In the genomic region with DNA sequence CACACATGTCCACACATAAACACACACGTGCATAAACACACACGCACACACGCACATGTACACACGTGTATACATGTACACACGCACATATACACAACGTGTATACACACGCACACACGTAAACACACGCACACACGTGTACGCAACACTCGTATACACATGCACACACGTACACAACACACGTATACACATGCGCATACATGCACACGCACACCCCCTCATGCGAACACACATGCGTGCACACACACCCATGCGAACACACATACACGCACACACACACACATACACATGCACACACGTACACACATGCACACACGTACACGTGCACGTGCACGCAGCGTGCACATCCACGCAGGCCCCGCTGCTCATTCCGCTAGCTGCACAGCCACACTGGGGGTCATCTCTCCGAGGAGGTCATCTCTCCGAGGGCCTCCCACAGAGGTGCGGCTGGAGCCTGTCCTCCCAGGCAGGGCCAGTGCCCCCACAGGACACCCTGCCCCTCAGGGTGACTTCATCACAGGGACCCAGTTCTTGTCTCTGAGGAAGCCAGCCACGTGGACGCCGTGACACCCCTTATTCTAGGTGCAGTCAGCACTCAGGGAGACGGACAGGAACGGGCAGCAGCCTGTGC, we compare ENCODE assay signal across 1 cellular context.
A peak's percentile ranks its signal among the peaks of the same experiment; 100 is the strongest.
TF ChIP-seq lines count a peak whose summit lies in the region.

No MANE protein-coding gene starts in this region.

TF ChIP-seq in HEK293, 187 proteins besides CTCF, POLR2A, EP300 and RAD21 (continued from another document):
- TF ChIP-seq ZNF350 (tag by site-specific recombination; IDR thresholded peaks at IDR 0.05) (no peak), GLIS1 (tag by site-specific recombination; IDR thresholded peaks at IDR 0.05) (peak; percentile 73)
- TF ChIP-seq, protein P1, sequence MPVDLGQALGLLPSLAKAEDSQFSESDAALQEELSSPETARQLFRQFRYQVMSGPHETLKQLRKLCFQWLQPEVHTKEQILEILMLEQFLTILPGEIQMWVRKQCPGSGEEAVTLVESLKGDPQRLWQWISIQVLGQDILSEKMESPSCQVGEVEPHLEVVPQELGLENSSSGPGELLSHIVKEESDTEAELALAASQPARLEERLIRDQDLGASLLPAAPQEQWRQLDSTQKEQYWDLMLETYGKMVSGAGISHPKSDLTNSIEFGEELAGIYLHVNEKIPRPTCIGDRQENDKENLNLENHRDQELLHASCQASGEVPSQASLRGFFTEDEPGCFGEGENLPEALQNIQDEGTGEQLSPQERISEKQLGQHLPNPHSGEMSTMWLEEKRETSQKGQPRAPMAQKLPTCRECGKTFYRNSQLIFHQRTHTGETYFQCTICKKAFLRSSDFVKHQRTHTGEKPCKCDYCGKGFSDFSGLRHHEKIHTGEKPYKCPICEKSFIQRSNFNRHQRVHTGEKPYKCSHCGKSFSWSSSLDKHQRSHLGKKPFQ (tag by site-specific recombination; IDR thresholded peaks at IDR 0.05) = no peak
TF ChIP-seq in HEK293: peak in this region for 3.
